ENCODE assay signal across 8 cellular contexts in the genomic region with DNA sequence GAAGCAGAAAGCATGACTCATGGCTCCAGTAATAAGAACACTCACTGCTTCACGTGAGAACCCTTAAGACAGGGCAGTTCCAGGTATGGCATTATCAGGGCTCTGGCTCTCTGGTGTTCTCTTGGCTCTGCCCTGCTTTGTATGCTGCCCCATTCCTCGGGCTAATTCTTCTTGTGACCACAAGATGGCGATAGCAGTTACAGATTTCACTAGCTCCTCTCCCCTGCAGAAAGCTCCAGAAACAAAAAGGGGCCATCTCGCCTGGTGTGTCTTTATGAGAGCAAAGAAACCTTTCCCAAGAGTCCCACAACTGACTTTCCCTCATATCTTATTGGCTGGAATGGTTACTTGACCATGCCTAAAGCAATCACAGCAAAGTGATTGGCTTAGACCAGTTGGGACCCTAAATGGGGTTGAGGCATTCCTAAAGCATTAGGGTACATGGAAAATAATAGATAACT.
DNase-seq lines count a peak whose midpoint lies in the region; ATAC-seq, FAIRE-seq and TF ChIP-seq lines count a peak whose summit lies in the region.

No MANE protein-coding gene starts in this region.

- intact Hi-C loops in activated CD4-positive, alpha-beta T cell treated with anti-CD3 and anti-CD28 coated beads for 36 hours (cut with DNase I, micrococcal nuclease): loop anchor here (1.0 to 10.0 kb wide), 3 partner anchors 324 to 563 kb away; no protein-coding TSS in a partner anchor
- intact Hi-C loops in endothelial cell of umbilical vein (cut with micrococcal nuclease): loop anchor here (1.0 to 2.0 kb wide), 4 partner anchors 41 to 561 kb away; no protein-coding TSS in a partner anchor
- intact Hi-C loops in thyroid gland (cut with DNase I): no loop called here

- peak; percentile 83 to 86 for TF ChIP-seq CTCF in endothelial cell of umbilical vein (IDR thresholded peaks at IDR 0.05; ENCODE audit: extremely low read depth in 1 of 2, insufficient read depth in 1 of 2, low read depth in 1 of 2, low read length in 2 of 2)
- peak; percentile 43 to 88 (median 83) for TF ChIP-seq CTCF in thyroid gland (IDR thresholded peaks at IDR 0.05)

- peaks cover 26% of the 10 kb centered on the region for H3K36me3 Mint-ChIP-seq in activated CD4-positive, alpha-beta T cell treated with anti-CD3 and anti-CD28 coated beads for 36 hours (ENCODE audit: low read depth)

- CTCF ChIA-PET in activated CD4-positive, alpha-beta T cell treated with anti-CD3 and anti-CD28 coated beads for 36 hours (lab: Charles Lee): interaction anchor here (0.6 to 3.4 kb wide), 20 partner anchors 8 to 562 kb away, joined by 3 to 58 read pairs (median 4); no protein-coding TSS in a partner anchor
- CTCF ChIA-PET in endothelial cell of umbilical vein (lab: Charles Lee): interaction anchor here (0.7 to 4.7 kb wide), 47 partner anchors 9 to 752 kb away, joined by 3 to 205 read pairs (median 5); partner anchors contain the start of gene TLCD4

- no peak overlapping the region for H3K4me3 Mint-ChIP-seq in activated CD4-positive, alpha-beta T cell treated with anti-CD3 and anti-CD28 coated beads for 36 hours

- no peak overlapping the region for H3K27ac Mint-ChIP-seq in activated CD4-positive, alpha-beta T cell treated with anti-CD3 and anti-CD28 coated beads for 36 hours

- no TSS peak for BruUV-seq in endothelial cell of umbilical vein (replicated peaks; lab: Mats Ljungman, UMichigan)

- H3K27me3 Mint-ChIP-seq in activated CD4-positive, alpha-beta T cell treated with anti-CD3 and anti-CD28 coated beads for 36 hours: no peaks in the 10 kb centered on the region

- H3K4me1 ChIP-seq in endothelial cell of umbilical vein (ENCODE audit: control insufficient read depth, extremely low read depth, insufficient read depth, low read length): no peaks in the 10 kb centered on the region
- H3K4me1 ChIP-seq in thyroid gland: peaks cover 3 to 9% of the 10 kb centered on the region in 2 donors

- H3K4me2 ChIP-seq in endothelial cell of umbilical vein (ENCODE audit: insufficient read depth, low read length): no peak overlapping the region

- no peak overlapping the region for H3K4me3 ChIP-seq in endothelial cell of umbilical vein (replicated peaks in 1 of 3; ENCODE audit: insufficient read depth in 1 of 3, low read depth in 1 of 3, low read length in 3 of 3)
- no peak overlapping the region for H3K4me3 ChIP-seq in thyroid gland (replicated peaks in 1 of 3)

- H2AFZ ChIP-seq in endothelial cell of umbilical vein (ENCODE audit: low read depth, low read length): no peak overlapping the region

- H3K27ac ChIP-seq in endothelial cell of umbilical vein (ENCODE audit: insufficient read depth, low read depth, low read length) (no peak overlapping the region), thyroid gland (peak overlapping the region in 1 of 3 donors; percentile 39)

- dilution Hi-C loops in endothelial cell of umbilical vein (cut with MboI; ENCODE audit: extremely low pct_ligation_motif_present, low sequenced_read_pairs): no loop called here

- ATAC-seq in HG03196 (IDR thresholded peaks at IDR 0.05; ENCODE audit: unreplicated experiment): peak; percentile 87
- peak; percentile 87 for ATAC-seq in activated CD4-positive, alpha-beta T cell treated with anti-CD3 and anti-CD28 coated beads for 36 hours

- no peaks in the 10 kb centered on the region for H3K9me1 ChIP-seq in endothelial cell of umbilical vein (replicated peaks; ENCODE audit: control insufficient read depth, extremely low read depth, insufficient read depth, low read length)

- no peaks in the 10 kb centered on the region for H3K79me2 ChIP-seq in endothelial cell of umbilical vein (ENCODE audit: control insufficient read depth, insufficient read depth, low read length)

- DNase-seq in CMK (ENCODE audit: low read depth) (peak; percentile 34), GM19238 (ENCODE audit: insufficient read length, low spot score) (peak; percentile 29), NCI-H345 treated with DMSO at 0.1 percent for 48 hours (lab: John Stamatoyannopoulos, UW; ENCODE audit: unreplicated experiment) (peak; percentile 45), endothelial cell of umbilical vein (ENCODE audit: low read depth, low spot score) (peak; percentile 67), middle frontal gyrus (ENCODE audit: extremely low spot score, low spot score) (peak; percentile 18), thyroid gland (peak; percentile 66 to 71)
- DNase-seq in activated CD4-positive, alpha-beta T cell treated with anti-CD3 and anti-CD28 coated beads for 36 hours: peak; percentile 36

- H3K9me3 Mint-ChIP-seq in activated CD4-positive, alpha-beta T cell treated with anti-CD3 and anti-CD28 coated beads for 36 hours (ENCODE audit: low read depth): no peaks in the 10 kb centered on the region

- H3K27me3 ChIP-seq in endothelial cell of umbilical vein (ENCODE audit: control insufficient read depth in 2 of 2, insufficient read depth in 2 of 2, low read length in 2 of 2): no peaks in the 10 kb centered on the region
- H3K27me3 ChIP-seq in thyroid gland: no peaks in the 10 kb centered on the region

- 13% methylated on average over 4 of the region's 4 CpGs for WGBS in thyroid gland, 2 donors

- H3K9ac ChIP-seq in endothelial cell of umbilical vein (replicated peaks; ENCODE audit: extremely low read depth, insufficient read depth, low read length): no peak overlapping the region

- no peaks in the 10 kb centered on the region for H4K20me1 ChIP-seq in endothelial cell of umbilical vein (replicated peaks; ENCODE audit: control insufficient read depth, extremely low read depth, insufficient read depth, low read length)

- H3K36me3 ChIP-seq in endothelial cell of umbilical vein (ENCODE audit: control insufficient read depth in 2 of 2, extremely low read depth in 1 of 2, insufficient read depth in 2 of 2, low read length in 2 of 2): no peaks in the 10 kb centered on the region
- H3K36me3 ChIP-seq in thyroid gland: peaks cover 0 to 6% of the 10 kb centered on the region in 2 donors

- POLR2A ChIA-PET in activated CD4-positive, alpha-beta T cell treated with anti-CD3 and anti-CD28 coated beads for 36 hours (lab: Charles Lee): interaction anchor here (0.6 kb wide), 1 partner anchor 60 kb away, joined by 3 read pairs; no protein-coding TSS in a partner anchor
- POLR2A ChIA-PET in endothelial cell of umbilical vein (lab: Charles Lee): no interaction called here

- H3K9me3 ChIP-seq in endothelial cell of umbilical vein (replicated peaks; ENCODE audit: control insufficient read depth, insufficient read depth, low read length) (no peaks in the 10 kb centered on the region), thyroid gland (no peaks in the 10 kb centered on the region)

- H3K4me1 Mint-ChIP-seq in activated CD4-positive, alpha-beta T cell treated with anti-CD3 and anti-CD28 coated beads for 36 hours: no peaks in the 10 kb centered on the region

- TF ChIP-seq POLR2A in endothelial cell of umbilical vein (IDR thresholded peaks at IDR 0.05; ENCODE audit: low read depth, low read length): no peak
- peak in 1 of 2 donors; percentile 27 for TF ChIP-seq POLR2A in thyroid gland (IDR thresholded peaks at IDR 0.05)

- peak; percentile 83 for FAIRE-seq in endothelial cell of umbilical vein (lab: Jason Lieb, UNC)

TF ChIP-seq in endothelial cell of umbilical vein, 7 proteins besides CTCF, POLR2A, EP300 and RAD21:
- no peak for TF ChIP-seq JUN (IDR thresholded peaks at IDR 0.05; ENCODE audit: borderline replicate concordance, insufficient read depth, insufficient read length, low read depth)
- TF ChIP-seq MYC (IDR thresholded peaks at IDR 0.05; ENCODE audit: low read depth, low read length): no peak
- no peak for TF ChIP-seq GATA2 (IDR thresholded peaks at IDR 0.05; ENCODE audit: insufficient read depth, insufficient read length, low read depth, low read length)
- TF ChIP-seq MAX (IDR thresholded peaks at IDR 0.05; ENCODE audit: insufficient read depth, insufficient read length): no peak
- TF ChIP-seq FOS (IDR thresholded peaks at IDR 0.05; ENCODE audit: borderline replicate concordance, insufficient read depth, low read length): no peak
- no peak for TF ChIP-seq POLR2AphosphoS5 (IDR thresholded peaks at IDR 0.05; ENCODE audit: insufficient read depth, low read depth, low read length)
- no peak for TF ChIP-seq EZH2 (IDR thresholded peaks at IDR 0.05; ENCODE audit: borderline replicate concordance, low read depth, low read length, severe bottlenecking)

Comparison
In these comparisons a context has a peak if more than half of its experiments do, and no peak if none do; other contexts are left out.
1. DNase-seq: peak in every context shown above with its lines; median percentile 68 in thyroid gland; 67 in endothelial cell of umbilical vein; 45 in NCI-H345 treated with DMSO at 0.1 percent for 48 hours; 36 in activated CD4-positive, alpha-beta T cell treated with anti-CD3 and anti-CD28 coated beads for 36 hours; 34 in CMK; 29 in GM19238; 18 in middle frontal gyrus.